ENCODE assay signal across 9 cellular contexts in the genomic region with DNA sequence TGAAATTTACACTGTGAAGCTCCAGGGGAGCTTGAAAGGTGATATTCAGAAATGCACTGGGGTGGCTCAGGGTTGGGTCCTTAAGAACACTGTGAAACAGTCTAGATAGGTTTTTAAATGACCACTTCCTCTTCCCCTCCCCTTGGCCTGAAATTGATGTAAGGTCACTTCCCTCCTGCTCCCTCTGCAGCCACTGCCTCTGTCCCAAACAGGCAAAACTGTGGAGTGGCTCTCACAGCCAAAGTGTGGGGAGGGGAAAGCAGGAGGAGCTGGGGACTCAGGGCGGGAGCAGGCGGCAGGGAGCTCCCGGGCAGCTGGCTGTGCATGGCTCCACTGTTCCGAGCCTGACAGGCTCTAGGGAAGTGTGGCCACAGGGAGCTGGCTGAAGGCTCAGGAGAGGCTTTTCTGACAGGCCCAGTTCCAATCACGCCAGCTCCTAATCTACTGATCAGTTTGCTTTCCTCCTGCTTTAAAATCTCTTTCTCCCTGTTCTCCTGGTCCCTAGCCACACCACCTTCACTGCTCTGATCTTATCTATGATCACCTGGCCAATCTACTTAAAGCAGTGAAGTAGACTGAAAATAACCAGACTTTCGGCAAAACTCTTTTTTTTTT. TPM values are rescaled to one million over a fixed set of nuclear protein-coding genes. Genes with fewer than 3 reads are reported as not detected.
DNase-seq lines count a peak whose midpoint lies in the region; ATAC-seq and TF ChIP-seq lines count a peak whose summit lies in the region.
"Had no signal": no experiment of that assay in that cellular context is flagged by ENCODE, and none has a peak within 500 bp of the region (broad histone marks: within the 10 kb centered on the region; RNA-seq: fewer than 3 reads in every experiment).

No MANE protein-coding gene starts in this region.

- DNase-seq in NCI-H2227 (lab: John Stamatoyannopoulos, UW; ENCODE audit: unreplicated experiment) (peak; percentile 13), NCI-H2227 treated with DMSO at 0.1 percent for 48 hours (lab: John Stamatoyannopoulos, UW) (no peak), SK-N-MC (ENCODE audit: low read depth, low spot score) (no peak), left ventricle myocardium inferior (peak; percentile 71), sigmoid colon (peak; percentile 89), KG1 (lab: John Stamatoyannopoulos, UW) (no peak)
- DNase-seq in activated CD4-positive, CD25-positive, alpha-beta regulatory T cell (lab: John Stamatoyannopoulos, UW) = no peak
- DNase-seq: naive B cell had no signal

- H3K36me3 ChIP-seq in SK-N-MC (ENCODE audit: insufficient read depth, low read length) (no peaks in the 10 kb centered on the region), left ventricle myocardium inferior (no peaks in the 10 kb centered on the region), sigmoid colon (no peaks in the 10 kb centered on the region)

- TF ChIP-seq POLR2A in sigmoid colon (IDR thresholded peaks at IDR 0.05) = no peak

- TF ChIP-seq CTCF in left ventricle myocardium inferior (IDR thresholded peaks at IDR 0.05; ENCODE audit: borderline replicate concordance) (no peak), sigmoid colon (IDR thresholded peaks at IDR 0.05) (no peak)

- 65 to 72% methylated on average over 6 of the region's 6 CpGs for WGBS in sigmoid colon, 2 donors

- H3K27ac ChIP-seq in SK-N-MC (peak overlapping the region; percentile 77), left ventricle myocardium inferior (replicated peaks) (peak overlapping the region; percentile 89), sigmoid colon (peak overlapping the region; percentile 81 to 98 (median 93))

- H3K27me3 ChIP-seq in left ventricle myocardium inferior (ENCODE audit: low read depth) = no peaks in the 10 kb centered on the region
- no peaks in the 10 kb centered on the region for H3K27me3 ChIP-seq in sigmoid colon

- no peak for TF ChIP-seq EP300 in sigmoid colon (IDR thresholded peaks at IDR 0.05)

- intact Hi-C loops in left ventricle myocardium inferior (cut with micrococcal nuclease) = loop anchor here (2.0 kb wide), 1 partner anchor 29 kb away; no protein-coding TSS in a partner anchor
- intact Hi-C loops in sigmoid colon (cut with DNase I) = loop anchor here (1.0 to 5.0 kb wide), 3 partner anchors 61 to 260 kb away; no protein-coding TSS in a partner anchor

- peak overlapping the region; percentile 22 for H3K9ac ChIP-seq in SK-N-MC (ENCODE audit: insufficient read length)

- H3K4me1 ChIP-seq in left ventricle myocardium inferior (peaks cover 36% of the 10 kb centered on the region), sigmoid colon (peaks cover 0 to 59% (median 43%) of the 10 kb centered on the region in 4 donors)

- no peak for ATAC-seq in GM18858 (IDR thresholded peaks at IDR 0.05; ENCODE audit: unreplicated experiment)

- H3K4me3 ChIP-seq in SK-N-MC = peak overlapping the region; percentile 27
- H3K4me3 ChIP-seq in left ventricle myocardium inferior = peak overlapping the region; percentile 24
- no peak overlapping the region for H3K4me3 ChIP-seq in sigmoid colon

- H3K9me3 ChIP-seq in SK-N-MC (ENCODE audit: low read depth, low read length) = no peaks in the 10 kb centered on the region
- H3K9me3 ChIP-seq in left ventricle myocardium inferior (replicated peaks) = no peaks in the 10 kb centered on the region
- H3K9me3 ChIP-seq in sigmoid colon = no peaks in the 10 kb centered on the region

RNA-seq across cellular contexts. Expression of gene CSRP1, which starts 5.1 kb away (rescaled TPM):
- total RNA-seq in left ventricle myocardium inferior (41.0 TPM), sigmoid colon (1,000 to 10,000 TPM; 4,737 to 8,467 (median 6,048) TPM)
- polyA plus RNA-seq in sigmoid colon = 100 to 1,000 TPM; 189 to 296 (median 264) TPM

RNA-seq across cellular contexts. Expression of gene NAV1, which starts 26.9 kb away (rescaled TPM):
- total RNA-seq in left ventricle myocardium inferior (74.8 TPM), sigmoid colon (10 to 100 TPM; 17.1 to 44.9 (median 20.9) TPM)
- 1 to 10 TPM; 1.8 to 8.2 (median 3.0) TPM for polyA plus RNA-seq in sigmoid colon

RNA-seq across cellular contexts. Expression of gene PHLDA3, which starts 43.0 kb away (rescaled TPM):
- total RNA-seq in left ventricle myocardium inferior (21.1 TPM), sigmoid colon (100 to 1,000 TPM in 2 of 4 donors, 10 to 100 TPM in 2; 93.4 to 135 (median 108) TPM)
- 10 to 100 TPM in 1 of 3 donors, 1 to 10 TPM in 2; 3.2 to 20.8 (median 9.6) TPM for polyA plus RNA-seq in sigmoid colon

Comparison
In these comparisons a context has a peak if more than half of its experiments do, and no peak if none do; other contexts are left out.
1. DNase-seq: peak in NCI-H2227 (single experiment), left ventricle myocardium inferior (single experiment) and sigmoid colon (single experiment); none in NCI-H2227 treated with DMSO at 0.1 percent for 48 hours (single experiment), SK-N-MC (single experiment), KG1 (single experiment) and activated CD4-positive, CD25-positive, alpha-beta regulatory T cell (0 of 4).
2. H3K4me3 ChIP-seq: peak in SK-N-MC (single experiment) and left ventricle myocardium inferior (single experiment); none in sigmoid colon (0 of 4).
3. RNA of gene CSRP1, which starts 5.1 kb away (total RNA-seq): 4,737 to 8,467 TPM in sigmoid colon; 41.0 TPM in left ventricle myocardium inferior (single experiment); every median in the first group is over 100 times any median in the second.
4. Peak in every context shown above with its lines, with median percentiles within 50 percentile points of each other: H3K27ac ChIP-seq.